Comparison of ENCODE assay signal across 24 cellular contexts in genomic region chr15:91891101-91891500, GRCh38.
"Had no signal": no experiment of that assay in that cellular context is flagged by ENCODE, and none has a peak within 500 bp of the region (broad histone marks: within the 10 kb centered on the region; RNA-seq: fewer than 3 reads in every experiment).

No MANE protein-coding gene starts in this region.

- H3K4me3 Mint-ChIP-seq: activated naive CD8-positive, alpha-beta T cell; activated T-cell treated with anti-CD3 and anti-CD28 coated beads, Interleukin-2, amount 50 U/mL, for 4 hours; central memory CD8-positive, alpha-beta T cell; immature natural killer cell; nephron; T-cell had no signal

- H3K4me3 ChIP-seq: adrenal gland, ascending aorta, coronary artery, hepatocyte, ovary, prostate gland, thyroid gland had no signal

- ATAC-seq: activated T-cell treated with anti-CD3 and anti-CD28 coated beads, Interleukin-2, amount 50 U/mL, for 4 hours; stimulated activated naive CD8-positive, alpha-beta T cell treated with anti-CD3 and anti-CD28 coated beads, Interleukin-15, Interleukin-2, amounts not matched to agents 100 U/mL and 50 U/mL, for 24 hours; T-cell had no signal

- H3K9me3 ChIP-seq: adrenal gland, ascending aorta, neutrophil, ovary, prostate gland, thyroid gland had no signal

- H3K36me3 ChIP-seq: adrenal gland, ascending aorta, brain microvascular endothelial cell, ovary, prostate gland, thyroid gland had no signal

- H3K27me3 Mint-ChIP-seq: activated naive CD8-positive, alpha-beta T cell; central memory CD8-positive, alpha-beta T cell; T-cell had no signal

- H3K27ac ChIP-seq: adrenal gland, ascending aorta, brain microvascular endothelial cell, coronary artery, hepatocyte, neutrophil, ovary, prostate gland, thyroid gland had no signal

- H3K4me1 ChIP-seq: prostate gland had no signal

- H3K27me3 ChIP-seq: adrenal gland, ascending aorta, brain microvascular endothelial cell, hepatocyte, neutrophil, ovary, thyroid gland had no signal

- H3K27ac Mint-ChIP-seq: activated naive CD8-positive, alpha-beta T cell; activated T-helper 2 cell treated with anti-CD3 and anti-CD28 coated beads, Interferon-gamma antibody, Interleukin-2, Interleukin-4, amounts not matched to agents 10 μg/mL and 5 μg/mL and 100 μg/mL, durations not matched to agents 14 hours and 24 hours and 36 hours; nephron; T-cell had no signal

- DNase-seq: activated CD8-positive, alpha-beta memory T cell treated with anti-CD3 and anti-CD28 coated beads for 24 hours; activated CD8-positive, alpha-beta memory T cell treated with anti-CD3 and anti-CD28 coated beads, Interleukin-2, amount 50 U/mL, for 4 hours; activated naive CD4-positive, alpha-beta T cell; activated T-cell treated with anti-CD3 and anti-CD28 coated beads, Interleukin-2, amount 50 U/mL, for 4 hours; brain microvascular endothelial cell; foreskin fibroblast; immature natural killer cell; midbrain; ovary; stimulated activated CD4-positive, alpha-beta T cell treated with anti-CD3 and anti-CD28 coated beads, Interleukin-12 subunit alpha, Interleukin-12 subunit beta, amount 100 ng/mL, for 4 hours; stimulated activated CD4-positive, alpha-beta T cell treated with anti-CD3 and anti-CD28 coated beads, Interleukin-4, amount 100 ng/mL, for 4 hours; stimulated activated naive CD8-positive, alpha-beta T cell treated with anti-CD3 and anti-CD28 coated beads, Interleukin-15, Interleukin-2, amounts not matched to agents 100 U/mL and 50 U/mL, for 24 hours; T-cell; thyroid gland had no signal

- H3K9me3 Mint-ChIP-seq: activated T-cell treated with anti-CD3 and anti-CD28 coated beads, Interleukin-2, amount 50 U/mL, for 4 hours; central memory CD8-positive, alpha-beta T cell; immature natural killer cell; nephron had no signal
